ENCODE assay signal across 26 cellular contexts in genomic region chrX:16103625-16104024, GRCh38. TPM values are rescaled to one million over a fixed set of nuclear protein-coding genes. Genes with fewer than 3 reads are reported as not detected.
DNase-seq lines count a peak whose midpoint lies in the region; ATAC-seq, FAIRE-seq and TF ChIP-seq lines count a peak whose summit lies in the region.
"Had no signal": no experiment of that assay in that cellular context is flagged by ENCODE, and none has a peak within 500 bp of the region (broad histone marks: within the 10 kb centered on the region; RNA-seq: fewer than 3 reads in every experiment).

No MANE protein-coding gene starts in this region.

- H3K9me3 ChIP-seq in SU-DHL-6 (ENCODE audit: insufficient read depth, low read length) = no peaks in the 10 kb centered on the region
- H3K9me3 ChIP-seq in thyroid gland = no peaks in the 10 kb centered on the region
- no peaks in the 10 kb centered on the region for H3K9me3 ChIP-seq in ascending aorta
- H3K9me3 ChIP-seq: Caco-2 had no signal

- no peaks in the 10 kb centered on the region for H3K27me3 ChIP-seq in SU-DHL-6 (ENCODE audit: low read length)
- no peaks in the 10 kb centered on the region for H3K27me3 ChIP-seq in thyroid gland
- no peaks in the 10 kb centered on the region for H3K27me3 ChIP-seq in ascending aorta

- TF ChIP-seq POLR2A in GM12892 (IDR thresholded peaks at IDR 0.05; ENCODE audit: low read depth, low read length) (no peak), thyroid gland (IDR thresholded peaks at IDR 0.05) (no peak), erythroblast (IDR thresholded peaks at IDR 0.05; ENCODE audit: low read length) (no peak)

- peak overlapping the region; percentile 18 for H3K4me3 ChIP-seq in SU-DHL-6 (ENCODE audit: insufficient read depth, low read length, poor library complexity, severe bottlenecking)
- H3K4me3 ChIP-seq in thyroid gland (replicated peaks in 1 of 3) = no peak overlapping the region
- H3K4me3 ChIP-seq in ascending aorta = no peak overlapping the region
- H3K4me3 ChIP-seq: BLaER1 treated with 17β-estradiol and CSF1 and Interleukin-3, amounts not matched to agents 10 nM and 100 nM had no signal

- H3K27ac ChIP-seq in SU-DHL-6 (ENCODE audit: low read depth, low read length) (peak overlapping the region; percentile 92), thyroid gland (no peak overlapping the region), ascending aorta (no peak overlapping the region)
- H3K27ac ChIP-seq: BLaER1 treated with 17β-estradiol and CSF1 and Interleukin-3, amounts not matched to agents 10 nM and 100 nM had no signal

- H3K9me2 ChIP-seq in SU-DHL-6 (replicated peaks; ENCODE audit: insufficient read depth, low read length) = no peaks in the 10 kb centered on the region

- H3K4me1 ChIP-seq in thyroid gland (no peaks in the 10 kb centered on the region), ascending aorta (no peaks in the 10 kb centered on the region)
- H3K4me1 ChIP-seq: BLaER1 treated with 17β-estradiol and CSF1 and Interleukin-3, amounts not matched to agents 10 nM and 100 nM; Caco-2 had no signal

- peak; percentile 51 for FAIRE-seq in GM12892 (lab: Jason Lieb, UNC)
- FAIRE-seq: HTR-8/SVneo had no signal

- peaks cover 6% of the 10 kb centered on the region; the same call in 1 of the 2 replicates for H3F3A ChIP-seq in SU-DHL-6 (ENCODE audit: insufficient read depth)

- no peak for DNase-seq in GM12892 (ENCODE audit: insufficient read length)
- peak; percentile 14 to 19 for DNase-seq in thyroid gland
- no peak for DNase-seq in ascending aorta (ENCODE audit: low spot score in 2 of 2)
- no peak for DNase-seq in erythroblast (lab: John Stamatoyannopoulos, UW)
- DNase-seq: Caco-2; CD4-positive, alpha-beta memory T cell; DMS 273 treated with DMSO at 0.1 percent for 48 hours; DND-41; H9; HFFc6; KG1; NCI-H1092 treated with DMSO at 0.1 percent for 48 hours; NCI-H2029 treated with DMSO at 0.1 percent for 48 hours; NCI-H2171; NCI-H345; NCI-H524; NCI-H774; NK-92 treated with Interleukin-12 subunit alpha and Interleukin-12 subunit beta, amount 100 ng/mL, for 24 hours had no signal

- TF ChIP-seq CTCF in SU-DHL-6 (IDR thresholded peaks at IDR 0.05; ENCODE audit: insufficient read depth, low read length, poor library complexity, severe bottlenecking) (no peak), thyroid gland (IDR thresholded peaks at IDR 0.05) (no peak), ascending aorta (IDR thresholded peaks at IDR 0.05) (no peak)

- no peaks in the 10 kb centered on the region for H3K79me2 ChIP-seq in SU-DHL-6 (ENCODE audit: insufficient read depth, low read length)

- no peaks in the 10 kb centered on the region for H3K36me3 ChIP-seq in SU-DHL-6 (ENCODE audit: low read length)
- H3K36me3 ChIP-seq in thyroid gland = no peaks in the 10 kb centered on the region
- H3K36me3 ChIP-seq in ascending aorta = no peaks in the 10 kb centered on the region
- H3K36me3 ChIP-seq: BLaER1 treated with 17β-estradiol and CSF1 and Interleukin-3, amounts not matched to agents 10 nM and 100 nM had no signal

- ATAC-seq in GM21529 (IDR thresholded peaks at IDR 0.05; ENCODE audit: unreplicated experiment) = peak; percentile 59
- ATAC-seq in GM21786 (IDR thresholded peaks at IDR 0.05; ENCODE audit: unreplicated experiment) = no peak
- ATAC-seq: Panc1 had no signal

- peak overlapping the region; percentile 7 for H2AFZ ChIP-seq in SU-DHL-6 (ENCODE audit: low read depth, low read length, severe bottlenecking)

- H3K4me2 ChIP-seq in SU-DHL-6 (ENCODE audit: low read depth, low read length, poor library complexity, severe bottlenecking) = peak overlapping the region; percentile 69
- H3K4me2 ChIP-seq: BLaER1 treated with 17β-estradiol and CSF1 and Interleukin-3, amounts not matched to agents 10 nM and 100 nM had no signal

- intact Hi-C loops in thyroid gland (cut with DNase I) = no loop called here
- intact Hi-C loops in ascending aorta (cut with DNase I) = no loop called here

- 28 to 41% methylated on average over 3 to 4 of the region's 4 CpGs for WGBS in thyroid gland, 2 donors

- H3K9ac ChIP-seq in SU-DHL-6 (ENCODE audit: low read length) = peak overlapping the region; percentile 38
- H3K9ac ChIP-seq: BLaER1 treated with 17β-estradiol and CSF1 and Interleukin-3, amounts not matched to agents 10 nM and 100 nM had no signal

- H4K20me1 ChIP-seq in SU-DHL-6 (ENCODE audit: low read depth, low read length) = no peaks in the 10 kb centered on the region
- H4K20me1 ChIP-seq: BLaER1 treated with 17β-estradiol and CSF1 and Interleukin-3, amounts not matched to agents 10 nM and 100 nM had no signal

RNA-seq across cellular contexts. Expression of gene GRPR, which starts 19.7 kb away (rescaled TPM):
- polyA plus RNA-seq in GM12892 (2012; ENCODE audit: missing spikeins) = not detected
- total RNA-seq in thyroid gland (under 1 TPM in 1 of 4 donors, not detected in 3; 0.67 TPM), ascending aorta (1.7 TPM)
- total RNA-seq: Caco-2; G401; T-helper 1 cell treated with Interleukin-12 subunit alpha and Interleukin-12 subunit beta and Interleukin-4 antibody, amounts not matched to agents 30 ng/mL and 1 ng/mL, for 36 hours had no signal

Comparison
In these comparisons a context has a peak if more than half of its experiments do, and no peak if none do; other contexts are left out.
1. DNase-seq: peak in thyroid gland (2 of 2); none in GM12892 (single experiment), ascending aorta (0 of 2) and erythroblast (0 of 2).